ENCODE assay signal across 16 cellular contexts in the genomic region with DNA sequence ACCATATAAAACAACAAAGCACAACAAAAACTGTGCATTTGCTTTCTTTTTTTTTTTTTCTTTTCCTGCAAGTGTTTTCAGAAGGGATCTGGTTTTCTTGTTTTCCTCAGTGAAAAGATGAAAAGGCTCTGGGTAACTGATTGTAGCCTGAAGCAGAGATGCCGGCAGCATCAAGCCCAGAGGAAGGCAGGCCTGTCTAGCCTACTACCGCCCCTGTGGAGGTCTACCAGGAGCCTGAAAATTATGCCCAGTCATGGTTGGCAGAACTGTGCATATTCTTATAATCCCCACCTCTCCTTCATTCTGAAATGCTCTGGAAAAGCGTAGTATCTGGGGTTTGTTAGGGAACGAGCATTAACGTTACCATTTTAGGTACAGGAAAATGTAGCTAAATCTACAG. TPM values are rescaled to one million over a fixed set of nuclear protein-coding genes. Genes with fewer than 3 reads are reported as not detected.
DNase-seq lines count a peak whose midpoint lies in the region; ATAC-seq, FAIRE-seq and TF ChIP-seq lines count a peak whose summit lies in the region.
"Had no signal": no experiment of that assay in that cellular context is flagged by ENCODE, and none has a peak within 500 bp of the region (broad histone marks: within the 10 kb centered on the region; RNA-seq: fewer than 3 reads in every experiment).

No MANE protein-coding gene starts in this region.

- CTCF ChIA-PET in K562 (lab: Yijun Ruan, JAX; ENCODE audit: low intra/inter-chr PET ratio): no interaction called here

- no peaks in the 10 kb centered on the region for H3K36me3 Mint-ChIP-seq in immature natural killer cell

- TF ChIP-seq POLR2A in K562 (conservative IDR thresholded peaks at IDR 0.05) (no peak), suprapubic skin (IDR thresholded peaks at IDR 0.05) (no peak)

- H3K79me2 ChIP-seq in K562 (ENCODE audit: control insufficient read depth, insufficient read depth, low read length) (no peaks in the 10 kb centered on the region), MM.1S (ENCODE audit: low read length) (no peaks in the 10 kb centered on the region)

- H3K4me3 ChIP-seq in H7 (ENCODE audit: insufficient read depth, low read depth, low read length) (no peak overlapping the region), K562 (no peak overlapping the region), suprapubic skin (no peak overlapping the region), left ventricle myocardium inferior (no peak overlapping the region), MM.1S (ENCODE audit: low read length) (no peak overlapping the region)
- H3K4me3 ChIP-seq: pancreas had no signal

- no peak overlapping the region for H3K4me2 ChIP-seq in K562 (ENCODE audit: insufficient read depth, low read length)
- no peak overlapping the region for H3K4me2 ChIP-seq in MM.1S (ENCODE audit: low read depth, low read length)

- H3F3A ChIP-seq in MM.1S (ENCODE audit: insufficient read depth, low read length): no peaks in the 10 kb centered on the region

- H3K9ac ChIP-seq in K562 (ENCODE audit: insufficient read depth in 1 of 2, low read depth in 2 of 2, low read length in 2 of 2): no peak overlapping the region
- H3K9ac ChIP-seq in MM.1S (ENCODE audit: low read length): no peak overlapping the region

- no peaks in the 10 kb centered on the region for H3K4me1 Mint-ChIP-seq in immature natural killer cell

- POLR2A ChIA-PET in K562 (lab: Yijun Ruan, JAX): no interaction called here

- H3K9me1 ChIP-seq in K562 (ENCODE audit: control insufficient read depth, insufficient read depth, low read length): no peaks in the 10 kb centered on the region

- H3K27ac ChIP-seq in K562 (ENCODE audit: extremely low read depth, low read depth, low read length) (no peak overlapping the region), suprapubic skin (peak overlapping the region; percentile 48), left ventricle myocardium inferior (replicated peaks) (no peak overlapping the region), MM.1S (ENCODE audit: low read length) (no peak overlapping the region)
- H3K27ac ChIP-seq: pancreas had no signal

- H3K9me3 ChIP-seq in K562 (replicated peaks; ENCODE audit: control insufficient read depth, insufficient read depth, low read depth, low read length) (no peaks in the 10 kb centered on the region), suprapubic skin (no peaks in the 10 kb centered on the region), left ventricle myocardium inferior (replicated peaks) (no peaks in the 10 kb centered on the region), MM.1S (replicated peaks; ENCODE audit: insufficient read depth, low read length) (no peaks in the 10 kb centered on the region)
- H3K9me3 ChIP-seq: pancreas had no signal

- peak; percentile 23 for DNase-seq in H7
- no peak for DNase-seq in K562 (ENCODE audit: extremely low read depth in 1 of 4, low spot score in 3 of 4)
- DNase-seq in lung microvascular endothelial cell (ENCODE audit: low read depth in 2 of 2): peak; percentile 16 to 36
- DNase-seq in suprapubic skin (ENCODE audit: low spot score in 2 of 2): no peak
- DNase-seq in Right ventricle myocardium superior: no peak
- DNase-seq in immature natural killer cell: no peak
- no peak for DNase-seq in left ventricle myocardium inferior
- no peak for DNase-seq in MM.1S
- DNase-seq: activated CD4-positive, alpha-beta memory T cell treated with anti-CD3 and anti-CD28 coated beads, Interleukin-2, amount 10 ng/mL, durations not matched to agents 7 days and 5 days; activated gamma-delta T cell treated with Interleukin-2 at 50 U/mL for 16 hours; central memory CD4-positive, alpha-beta T cell; NCI-H1930; NCI-H82; pancreas had no signal

- no peak overlapping the region for H3K27ac Mint-ChIP-seq in immature natural killer cell
- H3K27ac Mint-ChIP-seq: activated CD4-positive, alpha-beta memory T cell treated with anti-CD3 and anti-CD28 coated beads, Interleukin-2, amount 10 ng/mL, durations not matched to agents 7 days and 5 days had no signal

- BruUV-seq in K562 (replicated peaks; lab: Mats Ljungman, UMichigan): no TSS peak

- no peak for FAIRE-seq in K562 (lab: Jason Lieb, UNC)
- FAIRE-seq: GM12892, pancreas, urothelium cell line had no signal

- H3K9me3 Mint-ChIP-seq in immature natural killer cell: no peaks in the 10 kb centered on the region
- H3K9me3 Mint-ChIP-seq: activated CD4-positive, alpha-beta memory T cell treated with anti-CD3 and anti-CD28 coated beads, Interleukin-2, amount 10 ng/mL, durations not matched to agents 7 days and 5 days had no signal

- H4K20me1 ChIP-seq in K562 (replicated peaks; ENCODE audit: control insufficient read depth, insufficient read depth, low read length): no peaks in the 10 kb centered on the region
- H4K20me1 ChIP-seq in MM.1S (ENCODE audit: insufficient read depth, low read length): no peaks in the 10 kb centered on the region

- H3K9me2 ChIP-seq in MM.1S (replicated peaks; ENCODE audit: insufficient read depth, low read length): no peaks in the 10 kb centered on the region

- no peak overlapping the region for H3K4me3 Mint-ChIP-seq in immature natural killer cell
- H3K4me3 Mint-ChIP-seq: activated CD4-positive, alpha-beta memory T cell treated with anti-CD3 and anti-CD28 coated beads, Interleukin-2, amount 10 ng/mL, durations not matched to agents 7 days and 5 days had no signal

- ATAC-seq in K562 (no peak), Right ventricle myocardium superior (ENCODE audit: poor library complexity) (no peak)

- H3K27me3 ChIP-seq in H7 (ENCODE audit: control insufficient read depth, insufficient read depth, low read length) (no peaks in the 10 kb centered on the region), K562 (ENCODE audit: control insufficient read depth in 2 of 2, insufficient read depth in 2 of 2, low read length in 2 of 2) (peaks cover 0 to 12% of the 10 kb centered on the region in 2 experiments; a peak in 1 of 5 replicates), suprapubic skin (no peaks in the 10 kb centered on the region), left ventricle myocardium inferior (ENCODE audit: low read depth) (no peaks in the 10 kb centered on the region), MM.1S (replicated peaks; ENCODE audit: insufficient read depth, low read length) (no peaks in the 10 kb centered on the region)
- H3K27me3 ChIP-seq: pancreas had no signal

- TF ChIP-seq RAD21 in K562 (CRISPR knock-in tag; conservative IDR thresholded peaks at IDR 0.05 in 1 of 2, IDR thresholded peaks at IDR 0.05 in 1 of 2): no peak

- H2AFZ ChIP-seq in K562 (ENCODE audit: low read depth, low read length): no peak overlapping the region
- no peak overlapping the region for H2AFZ ChIP-seq in MM.1S (ENCODE audit: low read length)

- peaks cover 0 to 10% (median 2%) of the 10 kb centered on the region in 3 donors for H3K27me3 Mint-ChIP-seq in immature natural killer cell (ENCODE audit: low read depth in 3 of 3)

- H3K4me1 ChIP-seq in K562 (replicated peaks in 1 of 2; ENCODE audit: control insufficient read depth in 2 of 2, insufficient read depth in 2 of 2, low read length in 2 of 2): peaks cover 0 to 5% of the 10 kb centered on the region in 2 experiments; a peak in 3 of 5 replicates
- peaks cover 53% of the 10 kb centered on the region for H3K4me1 ChIP-seq in suprapubic skin
- H3K4me1 ChIP-seq in left ventricle myocardium inferior: peaks cover 15% of the 10 kb centered on the region
- H3K4me1 ChIP-seq in MM.1S (ENCODE audit: low read length): no peaks in the 10 kb centered on the region
- H3K4me1 ChIP-seq: pancreas had no signal

- 5% methylated on average over 5 of the region's 5 CpGs for WGBS in K562 (ENCODE audit: insufficient coverage, low coverage, missing lambda C conversion rate)
- 81% methylated on average over 5 of the region's 5 CpGs for WGBS in suprapubic skin

- in situ Hi-C loops in K562 (cut with MboI): no loop called here

- TF ChIP-seq CTCF in K562 (IDR thresholded peaks at IDR 0.05 in 2 of 3, conservative IDR thresholded peaks at IDR 0.05 in 1 of 3; ENCODE audit: insufficient read depth in 2 of 3, low read depth in 1 of 3, low read length in 3 of 3): no peak
- no peak for TF ChIP-seq CTCF in suprapubic skin (IDR thresholded peaks at IDR 0.05)
- no peak for TF ChIP-seq CTCF in left ventricle myocardium inferior (IDR thresholded peaks at IDR 0.05; ENCODE audit: borderline replicate concordance)
- no peak for TF ChIP-seq CTCF in MM.1S (IDR thresholded peaks at IDR 0.05; ENCODE audit: low read length)

- no peak for TF ChIP-seq EP300 in K562 (IDR thresholded peaks at IDR 0.05; ENCODE audit: low read length)
- no peak for TF ChIP-seq EP300 in suprapubic skin (IDR thresholded peaks at IDR 0.05)

- H3K36me3 ChIP-seq in H7 (replicated peaks; ENCODE audit: control insufficient read depth, insufficient read depth, low read length): no peaks in the 10 kb centered on the region
- no peaks in the 10 kb centered on the region for H3K36me3 ChIP-seq in K562 (ENCODE audit: control insufficient read depth, insufficient read depth, low read length)
- H3K36me3 ChIP-seq in suprapubic skin: no peaks in the 10 kb centered on the region
- H3K36me3 ChIP-seq in left ventricle myocardium inferior: no peaks in the 10 kb centered on the region
- H3K36me3 ChIP-seq in MM.1S (replicated peaks; ENCODE audit: insufficient read depth, low read length): no peaks in the 10 kb centered on the region
- H3K36me3 ChIP-seq: pancreas had no signal

- intact Hi-C loops in K562 (cut with micrococcal nuclease): loop anchor here (10.0 kb wide), 1 partner anchor 171 kb away; no protein-coding TSS in a partner anchor
- intact Hi-C loops in Right ventricle myocardium superior (cut with DNase I): no loop called here
- intact Hi-C loops in left ventricle myocardium inferior (cut with micrococcal nuclease): no loop called here

RNA-seq across cellular contexts. Expression of gene MEDAG, which starts 32.6 kb away (rescaled TPM):
- total RNA-seq in H7 (2014; rRNA removed; shearing (Covaris generic)): 1.8 and 1.9 TPM in 2 replicates
- total RNA-seq in K562 (2011; cell fraction: chromatin; rRNA removed; ENCODE audit: low replicate concordance): not detected in 2 replicates
- total RNA-seq in K562 (2011; cell fraction: nucleolus; rRNA removed): not detected in 2 replicates
- total RNA-seq in K562 (2011; cell fraction: nucleoplasm; rRNA removed): not detected in 2 replicates
- total RNA-seq in K562 (2014; rRNA removed) (not detected in 2 replicates), K562 (2014; rRNA removed; fragmentation: Illumina TruSeq; extraction: Trizol) (not detected in 2 replicates), K562 (2015; rRNA removed; fragmentation: Illumina TruSeq; extraction: Trizol) (not detected in 2 replicates), K562 (2021) (not detected in 2 replicates), lung microvascular endothelial cell (27.2 and 170 TPM in 2 replicates), suprapubic skin (10 to 100 TPM; 10.3 to 15.9 (median 14.8) TPM), Right ventricle myocardium superior (5.4 TPM), left ventricle myocardium inferior (5.9 TPM)
- polyA plus RNA-seq in K562 (2011; rRNA removed) (not detected in 2 replicates), K562 (2014; fragmentation: Illumina TruSeq; extraction: Trizol) (not detected in 2 replicates), K562 (2014; fragmentation: Nextera tagmentation; extraction: Ambion mirVana) (not detected), K562 (2014; rRNA removed) (not detected in 2 replicates), immature natural killer cell (not detected)
- not detected in 2 replicates for polyA plus RNA-seq in K562 (2011; cell fraction: cytosol; rRNA removed)
- polyA plus RNA-seq in K562 (2011; cell fraction: nucleus; rRNA removed): not detected in 2 replicates
- not detected in 2 replicates for polyA plus RNA-seq in K562 (2012)
- polyA minus RNA-seq in K562 (2011; rRNA and poly(A)+ RNA removed): not detected in 2 replicates
- not detected in 2 replicates for polyA minus RNA-seq in K562 (2011; cell fraction: cytosol; rRNA and poly(A)+ RNA removed)
- not detected in 2 replicates for polyA minus RNA-seq in K562 (2011; cell fraction: nucleus; rRNA and poly(A)+ RNA removed)

RNA-seq across cellular contexts. Expression of gene TEX26, which starts 58.9 kb away (rescaled TPM):
- total RNA-seq in H7 (2014; rRNA removed; shearing (Covaris generic)): not detected in 2 replicates
- total RNA-seq in K562 (2011; cell fraction: chromatin; rRNA removed; ENCODE audit: low replicate concordance): not detected in 2 replicates
- not detected in 2 replicates for total RNA-seq in K562 (2011; cell fraction: nucleolus; rRNA removed)
- not detected in 2 replicates for total RNA-seq in K562 (2011; cell fraction: nucleoplasm; rRNA removed)
- total RNA-seq in K562 (2014; rRNA removed) (not detected in 2 replicates), K562 (2014; rRNA removed; fragmentation: Illumina TruSeq; extraction: Trizol) (not detected in 2 replicates), K562 (2015; rRNA removed; fragmentation: Illumina TruSeq; extraction: Trizol) (not detected in 2 replicates), K562 (2021) (not detected in 2 replicates), lung microvascular endothelial cell (not detected in 2 replicates), suprapubic skin (not detected), Right ventricle myocardium superior (not detected), left ventricle myocardium inferior (not detected)
- polyA plus RNA-seq in K562 (2011; rRNA removed) (not detected in 2 replicates), K562 (2014; fragmentation: Illumina TruSeq; extraction: Trizol) (not detected in 2 replicates), K562 (2014; fragmentation: Nextera tagmentation; extraction: Ambion mirVana) (not detected), K562 (2014; rRNA removed) (not detected in 2 replicates), immature natural killer cell (not detected)
- polyA plus RNA-seq in K562 (2011; cell fraction: cytosol; rRNA removed): not detected in 2 replicates
- polyA plus RNA-seq in K562 (2011; cell fraction: nucleus; rRNA removed): not detected in 2 replicates
- polyA plus RNA-seq in K562 (2012): not detected in 2 replicates
- not detected in 2 replicates for polyA minus RNA-seq in K562 (2011; rRNA and poly(A)+ RNA removed)
- polyA minus RNA-seq in K562 (2011; cell fraction: cytosol; rRNA and poly(A)+ RNA removed): not detected in 2 replicates
- polyA minus RNA-seq in K562 (2011; cell fraction: nucleus; rRNA and poly(A)+ RNA removed): not detected in 2 replicates
- total RNA-seq: activated CD4-positive, alpha-beta memory T cell treated with anti-CD3 and anti-CD28 coated beads, Interleukin-2, amount 10 ng/mL, durations not matched to agents 7 days and 5 days had no signal

Comparison
In these comparisons a context has a peak if more than half of its experiments do, and no peak if none do; other contexts are left out.
1. DNase-seq: peak in H7 (single experiment) and lung microvascular endothelial cell (2 of 2); none in K562 (0 of 4), suprapubic skin (0 of 2), Right ventricle myocardium superior (single experiment), immature natural killer cell (0 of 3), left ventricle myocardium inferior (single experiment) and MM.1S (single experiment).